In the genomic region with DNA sequence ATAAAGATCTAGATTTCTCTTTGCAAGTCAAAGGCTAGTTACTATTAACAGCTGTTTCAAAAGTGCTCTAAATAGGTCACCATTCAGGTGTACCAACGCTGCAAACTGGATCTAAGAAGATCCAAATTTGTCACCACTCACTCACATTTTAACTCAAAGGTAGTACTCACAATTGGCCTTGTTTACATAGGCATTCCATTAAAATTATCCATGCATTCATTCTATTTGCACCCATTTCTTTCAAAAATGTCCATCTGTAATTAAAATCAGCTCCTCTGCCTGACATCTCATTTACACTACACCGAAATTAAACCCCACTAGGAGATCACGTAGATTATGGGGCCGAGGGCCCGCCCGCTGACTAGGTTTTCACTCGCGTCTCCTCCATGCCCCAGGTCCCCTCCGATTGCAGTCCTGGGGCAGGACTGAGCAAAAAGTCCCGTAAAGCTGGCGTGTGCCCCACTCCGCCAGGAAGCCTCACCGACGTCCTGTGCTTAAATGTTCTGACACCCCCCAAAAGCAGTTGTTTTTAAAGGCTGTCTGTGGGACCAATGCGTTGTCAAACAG, we compare ENCODE assay signal across 8 cellular contexts. TPM values are rescaled to one million over a fixed set of nuclear protein-coding genes. Genes with fewer than 3 reads are reported as not detected.
DNase-seq lines count a peak whose midpoint lies in the region; ATAC-seq lines count a peak whose summit lies in the region.

No MANE protein-coding gene starts in this region.

- peak; percentile 5 for ATAC-seq in GM19395 (IDR thresholded peaks at IDR 0.05; ENCODE audit: unreplicated experiment)
- peak; percentile 3 for ATAC-seq in HG03457 (IDR thresholded peaks at IDR 0.05; ENCODE audit: unreplicated experiment)

- intact Hi-C loops in activated T-helper 2 cell treated with anti-CD3 and anti-CD28 coated beads, Interferon-gamma antibody, Interleukin-2, Interleukin-4, amounts not matched to agents 10 μg/mL and 5 μg/mL and 100 μg/mL, durations not matched to agents 14 hours and 24 hours and 36 hours (cut with micrococcal nuclease) = loop anchor here (1.0 to 10.0 kb wide), 7 partner anchors 31 to 1701 kb away; a partner anchor contains a TSS

- H3K27ac ChIP-seq in iPS-20b (ENCODE audit: low read length) = peak overlapping the region; percentile 3
- peak overlapping the region; percentile 79 for H3K27ac ChIP-seq in subcutaneous abdominal adipose tissue (ENCODE audit: low read depth, low read length)

- peaks cover 4% of the 10 kb centered on the region for H3K36me3 Mint-ChIP-seq in activated T-helper 2 cell treated with anti-CD3 and anti-CD28 coated beads, Interferon-gamma antibody, Interleukin-2, Interleukin-4, amounts not matched to agents 10 μg/mL and 5 μg/mL and 100 μg/mL, durations not matched to agents 14 hours and 24 hours and 36 hours (ENCODE audit: low read depth)

- H3K4me1 ChIP-seq in iPS-20b (ENCODE audit: insufficient read depth, low read length) (peaks cover 7% of the 10 kb centered on the region), subcutaneous abdominal adipose tissue (ENCODE audit: control insufficient read depth in 5 of 5, insufficient read depth in 5 of 5, low read length in 5 of 5) (peaks cover 2 to 39% (median 32%) of the 10 kb centered on the region in 5 donors)

- H3K36me3 ChIP-seq in iPS-20b (ENCODE audit: insufficient read depth, low read depth, low read length) (no peaks in the 10 kb centered on the region), subcutaneous abdominal adipose tissue (ENCODE audit: control insufficient read depth in 5 of 5, insufficient read depth in 5 of 5, low read length in 5 of 5) (no peaks in the 10 kb centered on the region)

- peaks cover 35% of the 10 kb centered on the region for H3K4me1 Mint-ChIP-seq in activated T-helper 2 cell treated with anti-CD3 and anti-CD28 coated beads, Interferon-gamma antibody, Interleukin-2, Interleukin-4, amounts not matched to agents 10 μg/mL and 5 μg/mL and 100 μg/mL, durations not matched to agents 14 hours and 24 hours and 36 hours (ENCODE audit: low read depth)

- no peaks in the 10 kb centered on the region for H3K27me3 Mint-ChIP-seq in activated T-helper 2 cell treated with anti-CD3 and anti-CD28 coated beads, Interferon-gamma antibody, Interleukin-2, Interleukin-4, amounts not matched to agents 10 μg/mL and 5 μg/mL and 100 μg/mL, durations not matched to agents 14 hours and 24 hours and 36 hours (ENCODE audit: low read depth)

- H3K9me3 ChIP-seq in iPS-20b (ENCODE audit: insufficient read depth, low read depth, low read length) = no peaks in the 10 kb centered on the region
- no peaks in the 10 kb centered on the region for H3K9me3 ChIP-seq in subcutaneous abdominal adipose tissue (ENCODE audit: control insufficient read depth in 5 of 5, low read length in 5 of 5)

- H3K4me3 Mint-ChIP-seq in activated T-helper 2 cell treated with anti-CD3 and anti-CD28 coated beads, Interferon-gamma antibody, Interleukin-2, Interleukin-4, amounts not matched to agents 10 μg/mL and 5 μg/mL and 100 μg/mL, durations not matched to agents 14 hours and 24 hours and 36 hours (ENCODE audit: low read depth) = peak overlapping the region; percentile 83

- H3K9me3 Mint-ChIP-seq in activated T-helper 2 cell treated with anti-CD3 and anti-CD28 coated beads, Interferon-gamma antibody, Interleukin-2, Interleukin-4, amounts not matched to agents 10 μg/mL and 5 μg/mL and 100 μg/mL, durations not matched to agents 14 hours and 24 hours and 36 hours = no peaks in the 10 kb centered on the region

- H3K9ac ChIP-seq in iPS-20b (ENCODE audit: low read depth, low read length) (peak overlapping the region; percentile 81), subcutaneous abdominal adipose tissue (ENCODE audit: low read length in 5 of 5) (peak overlapping the region; percentile 3 to 94 (median 87))

- peak overlapping the region; percentile 78 for H3K27ac Mint-ChIP-seq in activated T-helper 2 cell treated with anti-CD3 and anti-CD28 coated beads, Interferon-gamma antibody, Interleukin-2, Interleukin-4, amounts not matched to agents 10 μg/mL and 5 μg/mL and 100 μg/mL, durations not matched to agents 14 hours and 24 hours and 36 hours

- H3K4me3 ChIP-seq in iPS-20b (ENCODE audit: low read length) (peak overlapping the region; percentile 80), subcutaneous abdominal adipose tissue (ENCODE audit: low read depth in 1 of 5, low read length in 5 of 5) (peak overlapping the region; percentile 80 to 99 (median 91))

- H3K27me3 ChIP-seq in iPS-20b (ENCODE audit: insufficient read depth, low read length) = no peaks in the 10 kb centered on the region
- no peaks in the 10 kb centered on the region for H3K27me3 ChIP-seq in subcutaneous abdominal adipose tissue (ENCODE audit: control insufficient read depth in 5 of 5, insufficient read depth in 4 of 5, low read length in 5 of 5)

- DNase-seq in DMS53 (lab: John Stamatoyannopoulos, UW) (peak; percentile 66), DMS53 treated with DMSO at 0.1 percent for 48 hours (lab: John Stamatoyannopoulos, UW; ENCODE audit: unreplicated experiment) (no peak)
- DNase-seq in activated T-helper 2 cell treated with anti-CD3 and anti-CD28 coated beads, Interferon-gamma antibody, Interleukin-2, Interleukin-4, amounts not matched to agents 10 μg/mL and 5 μg/mL and 100 μg/mL, durations not matched to agents 14 hours and 24 hours and 36 hours (ENCODE audit: low spot score) = no peak
- no peak for DNase-seq in stimulated activated CD4-positive, alpha-beta T cell treated with anti-CD3 and anti-CD28 coated beads, Interleukin-12 subunit alpha, Interleukin-12 subunit beta, amount 100 ng/mL, for 4 hours

RNA-seq across cellular contexts. Expression of a gene that starts 1.3 kb away (rescaled TPM):
- total RNA-seq in activated T-helper 2 cell treated with anti-CD3 and anti-CD28 coated beads, Interferon-gamma antibody, Interleukin-2, Interleukin-4, amounts not matched to agents 10 μg/mL and 5 μg/mL and 100 μg/mL, durations not matched to agents 14 hours and 24 hours and 36 hours = 14.6 and 15.3 TPM in 2 replicates

RNA-seq across cellular contexts. Expression of a gene that starts 59.1 kb away (rescaled TPM):
- total RNA-seq in activated T-helper 2 cell treated with anti-CD3 and anti-CD28 coated beads, Interferon-gamma antibody, Interleukin-2, Interleukin-4, amounts not matched to agents 10 μg/mL and 5 μg/mL and 100 μg/mL, durations not matched to agents 14 hours and 24 hours and 36 hours = 23.3 and 25.3 TPM in 2 replicates
